In the genomic region with DNA sequence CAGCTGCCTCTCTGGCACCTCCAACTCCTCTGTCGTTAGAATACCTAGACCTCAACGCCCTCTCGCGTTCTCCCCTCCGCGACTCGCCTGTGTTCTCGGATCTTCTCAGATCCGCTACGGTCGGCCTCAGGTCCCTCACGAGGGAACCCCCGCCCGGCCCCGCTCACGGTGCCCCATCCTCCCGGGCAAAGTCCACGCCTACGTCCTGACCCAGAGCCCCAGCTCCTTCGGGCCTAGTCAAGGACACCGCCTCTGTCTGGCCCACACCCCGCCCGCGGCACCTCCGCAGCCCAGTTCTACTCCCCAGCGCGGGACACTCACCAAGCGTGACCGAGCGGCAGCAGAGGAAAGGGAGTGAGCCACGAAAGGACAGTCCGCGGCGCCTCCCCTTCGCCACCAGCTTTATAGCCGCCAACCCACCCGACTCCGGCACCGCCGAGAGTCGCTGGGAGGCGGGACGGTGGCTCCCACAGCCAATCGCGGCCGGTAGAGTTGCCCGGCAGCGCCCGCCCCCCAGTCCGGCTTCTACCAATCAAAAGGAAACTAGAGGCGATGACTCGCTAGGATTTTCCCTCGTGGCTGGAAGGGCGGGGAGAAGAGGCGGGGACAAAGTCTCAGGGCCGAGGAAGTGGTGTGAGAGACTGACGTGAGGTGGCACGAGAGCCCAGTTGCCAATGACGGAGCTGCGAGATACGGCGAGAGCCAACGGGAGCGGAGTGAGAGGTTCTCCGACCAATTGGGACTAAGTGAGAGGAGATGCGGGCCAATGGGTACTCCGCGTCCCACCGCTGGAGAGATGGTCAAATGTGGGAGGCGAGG, we compare ENCODE assay signal across 8 cellular contexts. TPM values are rescaled to one million over a fixed set of nuclear protein-coding genes. Genes with fewer than 3 reads are reported as not detected.
DNase-seq lines count a peak whose midpoint lies in the region; ATAC-seq and TF ChIP-seq lines count a peak whose summit lies in the region.

A gene (minus strand): TSS at position 378 of the 819 bp plus-strand sequence. CDS start 14,447 bp downstream, outside the sequence.

- peak within 1 kb of the TSS; percentile 96 to 97 for H3K27ac Mint-ChIP-seq in activated naive CD4-positive, alpha-beta T cell treated with anti-CD3 and anti-CD28 coated beads, Interleukin-2, amount 50 U/mL, for 72 hours

- H3K36me3 Mint-ChIP-seq in activated naive CD4-positive, alpha-beta T cell treated with anti-CD3 and anti-CD28 coated beads, Interleukin-2, amount 50 U/mL, for 72 hours, result peaks cover 31 to 70% of the 10 kb centered on the region in 2 donors

- no peaks in the 10 kb centered on the region for H3K9me3 ChIP-seq in suprapubic skin

- under 1% methylated on average over 54 of the region's 70 CpGs for WGBS in suprapubic skin

- H3K4me1 ChIP-seq in suprapubic skin, result peaks cover 46% of the 10 kb centered on the region

- H3K27ac ChIP-seq in suprapubic skin, result peak within 1 kb of the TSS; percentile 94

- H3K4me3 ChIP-seq in GM08714 (ENCODE audit: low read length), result peak within 1 kb of the TSS; percentile 69
- peak within 1 kb of the TSS; percentile 83 for H3K4me3 ChIP-seq in suprapubic skin

- TF ChIP-seq EP300 in suprapubic skin (IDR thresholded peaks at IDR 0.05), result no peak

- no peaks in the 10 kb centered on the region for H3K36me3 ChIP-seq in suprapubic skin

- TF ChIP-seq POLR2A in suprapubic skin (IDR thresholded peaks at IDR 0.05), result peak; percentile 74 to 95

- peak; percentile 99 for DNase-seq in NCI-H1092 treated with DMSO at 0.1 percent for 48 hours (lab: John Stamatoyannopoulos, UW)
- DNase-seq in SKM-1 (lab: John Stamatoyannopoulos, UW; ENCODE audit: unreplicated experiment), result peak; percentile 96
- DNase-seq in activated naive CD4-positive, alpha-beta T cell treated with anti-CD3 and anti-CD28 coated beads, Interleukin-2, amount 50 U/mL, for 72 hours (ENCODE audit: low spot score in 2 of 2), result peak; percentile 96 to 99
- peak; percentile 100 for DNase-seq in globus pallidus (ENCODE audit: low spot score)
- DNase-seq in nucleus accumbens (lab: John Stamatoyannopoulos, UW), result peak; percentile 83 to 100 (median 99)
- DNase-seq in suprapubic skin (ENCODE audit: low spot score in 2 of 2), result peak; percentile 99

- peaks cover 9 to 15% of the 10 kb centered on the region in 2 donors for H3K9me3 Mint-ChIP-seq in activated naive CD4-positive, alpha-beta T cell treated with anti-CD3 and anti-CD28 coated beads, Interleukin-2, amount 50 U/mL, for 72 hours

- peak; percentile 95 for ATAC-seq in HG02610 (IDR thresholded peaks at IDR 0.05; ENCODE audit: unreplicated experiment)
- peak; percentile 85 to 89 for ATAC-seq in activated naive CD4-positive, alpha-beta T cell treated with anti-CD3 and anti-CD28 coated beads, Interleukin-2, amount 50 U/mL, for 72 hours

- no peak for TF ChIP-seq CTCF in suprapubic skin (IDR thresholded peaks at IDR 0.05)

- no peaks in the 10 kb centered on the region for H3K27me3 ChIP-seq in suprapubic skin

RNA-seq across cellular contexts. Expression of the gene that starts here (rescaled TPM):
- 100 to 1,000 TPM in 1 of 2 donors, 10 to 100 TPM in 1; 80.0 to 116 TPM for total RNA-seq in activated naive CD4-positive, alpha-beta T cell treated with anti-CD3 and anti-CD28 coated beads, Interleukin-2, amount 50 U/mL, for 72 hours
- 100 to 1,000 TPM in 2 of 4 donors, 10 to 100 TPM in 2; 92.4 to 160 (median 119) TPM for total RNA-seq in suprapubic skin

Comparison
In these comparisons a context has a peak if more than half of its experiments do, and no peak if none do; other contexts are left out.
1. Peak in every context shown above with its lines: DNase-seq, ATAC-seq, H3K4me3 ChIP-seq and H3K27ac ChIP-seq.